In genomic region chr12:71710276-71711125, GRCh38 we compare ENCODE assay signal across 14 cellular contexts. TPM values are rescaled to one million over a fixed set of nuclear protein-coding genes. Genes with fewer than 3 reads are reported as not detected.
DNase-seq lines count a peak whose midpoint lies in the region; ATAC-seq and FAIRE-seq lines count a peak whose summit lies in the region.
"Had no signal": no experiment of that assay in that cellular context is flagged by ENCODE, and none has a peak within 500 bp of the region (broad histone marks: within the 10 kb centered on the region; RNA-seq: fewer than 3 reads in every experiment).

No MANE protein-coding gene starts in this region.

- no peaks in the 10 kb centered on the region for H3K27me3 ChIP-seq in skeletal muscle satellite cell (ENCODE audit: control insufficient read depth, insufficient read depth, low read length)
- H3K27me3 ChIP-seq in SJCRH30 = no peaks in the 10 kb centered on the region; the same call in 1 of the 2 replicates
- H3K27me3 ChIP-seq: right atrium auricular region had no signal

- H3K27ac ChIP-seq in SJCRH30 = no peak overlapping the region
- H3K27ac ChIP-seq: right atrium auricular region had no signal

- FAIRE-seq in RCC 7860 (lab: Jason Lieb, UNC) = peak; percentile 97

- peak overlapping the region; percentile 41 for H3K4me2 ChIP-seq in skeletal muscle satellite cell (ENCODE audit: low read length)

- H3K9me3 ChIP-seq in skeletal muscle satellite cell (replicated peaks; ENCODE audit: low read length) (no peaks in the 10 kb centered on the region), SJCRH30 (replicated peaks) (no peaks in the 10 kb centered on the region)

- ATAC-seq in esophagus mucosa = peak; percentile 98
- no peak for ATAC-seq in HG03139 (IDR thresholded peaks at IDR 0.05; ENCODE audit: unreplicated experiment)
- ATAC-seq: GM12878, left ventricle myocardium superior had no signal

- no peak overlapping the region for H3K4me3 ChIP-seq in skeletal muscle satellite cell (ENCODE audit: low read length)
- no peak overlapping the region for H3K4me3 ChIP-seq in SJCRH30
- H3K4me3 ChIP-seq: GM12878, right atrium auricular region had no signal

- DNase-seq in activated CD4-positive, alpha-beta T cell treated with anti-CD3 and anti-CD28 coated beads for 48 hours = peak; percentile 9
- no peak for DNase-seq in activated CD4-positive, alpha-beta T cell treated with anti-CD3 and anti-CD28 coated beads, Interleukin-2, amount 50 U/mL, for 4 hours
- peak; percentile 93 for DNase-seq in RCC 7860 (ENCODE audit: low spot score)
- no peak for DNase-seq in NCI-H146 (lab: John Stamatoyannopoulos, UW)
- DNase-seq in SJCRH30 = no peak
- DNase-seq: AML-193; left ventricle myocardium superior; NCI-H2029; stimulated activated CD8-positive, alpha-beta memory T cell treated with anti-CD3 and anti-CD28 coated beads, Interleukin-4, amount 100 ng/mL, for 48 hours had no signal

- H3K9ac ChIP-seq in skeletal muscle satellite cell (ENCODE audit: low read depth, low read length) = no peak overlapping the region

- H3K36me3 ChIP-seq in skeletal muscle satellite cell (ENCODE audit: insufficient read depth, low read length) (no peaks in the 10 kb centered on the region), SJCRH30 (no peaks in the 10 kb centered on the region)
- H3K36me3 ChIP-seq: right atrium auricular region had no signal

- H3K4me1 ChIP-seq in skeletal muscle satellite cell (ENCODE audit: control insufficient read depth, insufficient read depth, low read length) = peaks cover 15% of the 10 kb centered on the region
- H3K4me1 ChIP-seq in SJCRH30 = no peaks in the 10 kb centered on the region
- H3K4me1 ChIP-seq: right atrium auricular region had no signal

RNA-seq across cellular contexts. Expression of gene TMEM19, which starts 24.6 kb away (rescaled TPM):
- total RNA-seq in esophagus mucosa = 51.2 TPM
- total RNA-seq in skeletal muscle satellite cell (2012; rRNA removed) = 16.5 and 17.7 TPM in 2 replicates
- total RNA-seq in SJCRH30 (2014; rRNA removed; shearing (Covaris generic)) = 31.8 and 34.6 TPM in 2 replicates

RNA-seq across cellular contexts. Expression of gene RAB21, which starts 44.2 kb away (rescaled TPM):
- 60.7 TPM for total RNA-seq in esophagus mucosa
- 14.9 and 18.3 TPM in 2 replicates for total RNA-seq in skeletal muscle satellite cell (2012; rRNA removed)
- 32.3 and 34.5 TPM in 2 replicates for total RNA-seq in SJCRH30 (2014; rRNA removed; shearing (Covaris generic))

RNA-seq across cellular contexts. Expression of gene THAP2, which starts 46.4 kb away (rescaled TPM):
- total RNA-seq in esophagus mucosa = 4.8 TPM
- total RNA-seq in skeletal muscle satellite cell (2012; rRNA removed) = 2.3 and 2.8 TPM in 2 replicates
- 5.6 and 7.2 TPM in 2 replicates for total RNA-seq in SJCRH30 (2014; rRNA removed; shearing (Covaris generic))

RNA-seq across cellular contexts. Expression of gene ZFC3H1, which starts 46.9 kb away (rescaled TPM):
- total RNA-seq in esophagus mucosa = 29.0 TPM
- total RNA-seq in skeletal muscle satellite cell (2012; rRNA removed) = 18.6 and 21.3 TPM in 2 replicates
- 15.4 and 24.5 TPM in 2 replicates for total RNA-seq in SJCRH30 (2014; rRNA removed; shearing (Covaris generic))

Comparison
In these comparisons a context has a peak if more than half of its experiments do, and no peak if none do; other contexts are left out.
1. DNase-seq: peak in activated CD4-positive, alpha-beta T cell treated with anti-CD3 and anti-CD28 coated beads for 48 hours (single experiment) and RCC 7860 (single experiment); none in activated CD4-positive, alpha-beta T cell treated with anti-CD3 and anti-CD28 coated beads, Interleukin-2, amount 50 U/mL, for 4 hours (0 of 2), NCI-H146 (single experiment) and SJCRH30 (0 of 2).